In the genomic region with DNA sequence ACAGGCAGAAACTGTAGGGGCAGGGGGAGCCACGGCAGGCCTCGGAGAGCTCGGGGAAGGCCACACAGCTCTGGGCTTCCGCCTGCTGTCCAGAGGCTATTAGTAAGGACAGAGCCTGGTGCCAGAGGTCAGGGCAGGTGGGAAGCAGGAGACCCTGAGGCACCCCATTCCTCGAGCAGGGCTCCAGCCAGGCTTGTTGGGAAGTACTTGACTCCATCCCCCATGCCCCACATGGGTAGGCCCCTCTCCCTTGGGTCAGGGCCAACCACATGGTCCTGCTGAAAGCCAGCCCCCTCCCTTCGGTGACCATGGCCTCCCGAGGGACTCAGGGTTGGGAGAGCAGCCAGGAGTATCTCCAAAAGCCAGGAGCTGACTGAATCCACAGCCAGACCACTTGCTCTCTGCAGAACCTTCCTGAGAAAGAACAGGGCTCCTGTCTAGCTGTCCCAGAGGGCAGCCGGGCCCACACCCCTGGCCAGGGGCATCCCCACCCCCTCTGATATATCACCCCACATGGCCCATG, we compare ENCODE assay signal across 25 cellular contexts. TPM values are rescaled to one million over a fixed set of nuclear protein-coding genes. Genes with fewer than 3 reads are reported as not detected.
DNase-seq lines count a peak whose midpoint lies in the region; ATAC-seq, FAIRE-seq and TF ChIP-seq lines count a peak whose summit lies in the region.
"Had no signal": no experiment of that assay in that cellular context is flagged by ENCODE, and none has a peak within 500 bp of the region (broad histone marks: within the 10 kb centered on the region; RNA-seq: fewer than 3 reads in every experiment).

No MANE protein-coding gene starts in this region.

- H3K9ac ChIP-seq in mucosa of stomach (ENCODE audit: low read length), result peak overlapping the region; percentile 67

- H3K27me3 Mint-ChIP-seq in Caco-2 (ENCODE audit: insufficient read depth, unreplicated experiment), result no peaks in the 10 kb centered on the region
- H3K27me3 Mint-ChIP-seq: activated naive CD8-positive, alpha-beta T cell treated with anti-CD3 and anti-CD28 coated beads for 36 hours; CD4-positive, alpha-beta memory T cell; progenitor cell of endocrine pancreas had no signal

- BruUV-seq in Caco-2 (replicated peaks; lab: Mats Ljungman, UMichigan), result no TSS peak

- no peak for FAIRE-seq in A549 (lab: Jason Lieb, UNC)

- peak overlapping the region; percentile 13; the same call in 1 of the 3 replicates for H3K4me2 ChIP-seq in A549

- WGBS in A549 (ENCODE audit: missing lambda C conversion rate), result 87% methylated on average over 8 of the region's 8 CpGs

- no peak overlapping the region for H3K4me3 ChIP-seq in A549
- H3K4me3 ChIP-seq in Caco-2 (ENCODE audit: low read depth, low read length), result no peak overlapping the region
- no peak overlapping the region for H3K4me3 ChIP-seq in mucosa of stomach (ENCODE audit: low read length)
- H3K4me3 ChIP-seq: esophagus muscularis mucosa, suprapubic skin, vagina had no signal

- H3K9me3 ChIP-seq in A549 (no peaks in the 10 kb centered on the region), Caco-2 (no peaks in the 10 kb centered on the region), mucosa of stomach (ENCODE audit: control insufficient read depth, low read length) (no peaks in the 10 kb centered on the region)
- H3K9me3 ChIP-seq: esophagus muscularis mucosa, suprapubic skin, vagina had no signal

- no peaks in the 10 kb centered on the region for H3K9me3 Mint-ChIP-seq in Caco-2 (ENCODE audit: unreplicated experiment)
- H3K9me3 Mint-ChIP-seq in stimulated activated effector memory CD8-positive, alpha-beta T cell treated with anti-CD3 and anti-CD28 coated beads, Interleukin-12 subunit alpha, Interleukin-12 subunit beta, amount 100 ng/mL, for 72 hours, result no peaks in the 10 kb centered on the region
- H3K9me3 Mint-ChIP-seq: activated naive CD8-positive, alpha-beta T cell treated with anti-CD3 and anti-CD28 coated beads for 36 hours; activated T-helper 2 cell treated with anti-CD3 and anti-CD28 coated beads, Interferon-gamma antibody, Interleukin-2, Interleukin-4, amounts not matched to agents 10 μg/mL and 5 μg/mL and 100 μg/mL, durations not matched to agents 14 hours and 24 hours and 36 hours; CD4-positive, alpha-beta memory T cell; nephron progenitor cell had no signal

- TF ChIP-seq CTCF in A549 (IDR thresholded peaks at IDR 0.05) (no peak), Caco-2 (IDR thresholded peaks at IDR 0.05; ENCODE audit: insufficient read depth in 1 of 2, low read depth in 1 of 2, low read length in 1 of 2, severe bottlenecking in 1 of 2, unreplicated experiment in 1 of 2) (no peak)

- no peak for TF ChIP-seq RAD21 in A549 (conservative IDR thresholded peaks at IDR 0.05 in 1 of 2, IDR thresholded peaks at IDR 0.05 in 1 of 2)

- H3K27me3 ChIP-seq in Caco-2 (replicated peaks; ENCODE audit: control insufficient read depth, insufficient read depth, low read length), result no peaks in the 10 kb centered on the region
- H3K27me3 ChIP-seq in mucosa of stomach (ENCODE audit: control insufficient read depth, insufficient read depth, low read length), result no peaks in the 10 kb centered on the region
- H3K27me3 ChIP-seq: esophagus muscularis mucosa, suprapubic skin, vagina had no signal

- peak overlapping the region; percentile 94 to 98 for H3K27ac ChIP-seq in A549
- H3K27ac ChIP-seq: esophagus muscularis mucosa, suprapubic skin, vagina had no signal

- H3K4me1 ChIP-seq in A549, result peaks cover 92% of the 10 kb centered on the region
- peaks cover 65% of the 10 kb centered on the region for H3K4me1 ChIP-seq in Caco-2
- peaks cover 75% of the 10 kb centered on the region for H3K4me1 ChIP-seq in mucosa of stomach (ENCODE audit: control insufficient read depth, insufficient read depth, low read length)

- CTCF ChIA-PET in A549 (lab: Yijun Ruan, JAX) (no interaction called here), Caco-2 (lab: Charles Lee) (no interaction called here)

- DNase-seq in A549 (ENCODE audit: low read depth in 1 of 2, low spot score in 1 of 2), result no peak
- DNase-seq in Caco-2, result no peak
- DNase-seq in cardiac septum (ENCODE audit: low spot score), result peak; percentile 74
- DNase-seq in sciatic nerve (ENCODE audit: low spot score), result no peak
- no peak for DNase-seq in Ammon's horn (ENCODE audit: low spot score)
- no peak for DNase-seq in stimulated activated effector memory CD8-positive, alpha-beta T cell treated with anti-CD3 and anti-CD28 coated beads, Interleukin-12 subunit alpha, Interleukin-12 subunit beta, amount 100 ng/mL, for 72 hours (ENCODE audit: low spot score in 2 of 2)
- DNase-seq: activated CD4-positive, alpha-beta T cell treated with anti-CD3 and anti-CD28 coated beads for 48 hours; activated naive CD8-positive, alpha-beta T cell treated with anti-CD3 and anti-CD28 coated beads for 36 hours; CD4-positive, alpha-beta memory T cell; effector memory CD4-positive, alpha-beta T cell; GF-D8; KBM-7; NCI-H187; nephron progenitor cell; NK-92 treated with Interleukin-12 subunit alpha and Interleukin-12 subunit beta, amount 100 ng/mL, for 24 hours had no signal

- H3K36me3 Mint-ChIP-seq in Caco-2 (ENCODE audit: insufficient read depth, unreplicated experiment), result peaks cover 10% of the 10 kb centered on the region
- H3K36me3 Mint-ChIP-seq in stimulated activated effector memory CD8-positive, alpha-beta T cell treated with anti-CD3 and anti-CD28 coated beads, Interleukin-12 subunit alpha, Interleukin-12 subunit beta, amount 100 ng/mL, for 72 hours, result no peaks in the 10 kb centered on the region
- H3K36me3 Mint-ChIP-seq: activated naive CD8-positive, alpha-beta T cell treated with anti-CD3 and anti-CD28 coated beads for 36 hours; CD4-positive, alpha-beta memory T cell had no signal

- H3K27ac Mint-ChIP-seq in Caco-2 (ENCODE audit: unreplicated experiment), result peak overlapping the region; percentile 76
- H3K27ac Mint-ChIP-seq in stimulated activated effector memory CD8-positive, alpha-beta T cell treated with anti-CD3 and anti-CD28 coated beads, Interleukin-12 subunit alpha, Interleukin-12 subunit beta, amount 100 ng/mL, for 72 hours, result no peak overlapping the region
- H3K27ac Mint-ChIP-seq: activated naive CD8-positive, alpha-beta T cell treated with anti-CD3 and anti-CD28 coated beads for 36 hours; activated T-helper 2 cell treated with anti-CD3 and anti-CD28 coated beads, Interferon-gamma antibody, Interleukin-2, Interleukin-4, amounts not matched to agents 10 μg/mL and 5 μg/mL and 100 μg/mL, durations not matched to agents 14 hours and 24 hours and 36 hours; CD4-positive, alpha-beta memory T cell; nephron progenitor cell had no signal

- no peaks in the 10 kb centered on the region for H3K36me3 ChIP-seq in Caco-2 (ENCODE audit: control insufficient read depth, insufficient read depth, low read length)
- no peaks in the 10 kb centered on the region for H3K36me3 ChIP-seq in mucosa of stomach (ENCODE audit: control insufficient read depth, insufficient read depth, low read length)
- H3K36me3 ChIP-seq: esophagus muscularis mucosa, suprapubic skin, vagina had no signal

- intact Hi-C loops in Caco-2 (cut with micrococcal nuclease; ENCODE audit: unreplicated experiment) (no loop called here), cardiac septum (cut with DNase I) (no loop called here), sciatic nerve (cut with DNase I) (no loop called here)

- no peak overlapping the region for H3K4me3 Mint-ChIP-seq in Caco-2 (ENCODE audit: unreplicated experiment)
- no peak overlapping the region for H3K4me3 Mint-ChIP-seq in stimulated activated effector memory CD8-positive, alpha-beta T cell treated with anti-CD3 and anti-CD28 coated beads, Interleukin-12 subunit alpha, Interleukin-12 subunit beta, amount 100 ng/mL, for 72 hours
- H3K4me3 Mint-ChIP-seq: activated naive CD8-positive, alpha-beta T cell treated with anti-CD3 and anti-CD28 coated beads for 36 hours; CD4-positive, alpha-beta memory T cell; nephron progenitor cell had no signal

- no peak for TF ChIP-seq EP300 in A549 (IDR thresholded peaks at IDR 0.05)

- POLR2A ChIA-PET in A549 (lab: Yijun Ruan, JAX) (no interaction called here), Caco-2 (lab: Charles Lee) (no interaction called here)

- ATAC-seq in A549 (no peak), sciatic nerve (no peak)
- ATAC-seq in stimulated activated effector memory CD8-positive, alpha-beta T cell treated with anti-CD3 and anti-CD28 coated beads, Interleukin-12 subunit alpha, Interleukin-12 subunit beta, amount 100 ng/mL, for 72 hours, result no peak

- no peak for TF ChIP-seq POLR2A in A549 (IDR thresholded peaks at IDR 0.05; ENCODE audit: low read length)

- peaks cover 53% of the 10 kb centered on the region for H3K4me1 Mint-ChIP-seq in Caco-2 (ENCODE audit: low read depth, unreplicated experiment)
- H3K4me1 Mint-ChIP-seq in stimulated activated effector memory CD8-positive, alpha-beta T cell treated with anti-CD3 and anti-CD28 coated beads, Interleukin-12 subunit alpha, Interleukin-12 subunit beta, amount 100 ng/mL, for 72 hours, result no peaks in the 10 kb centered on the region
- H3K4me1 Mint-ChIP-seq: activated naive CD8-positive, alpha-beta T cell treated with anti-CD3 and anti-CD28 coated beads for 36 hours had no signal

TF ChIP-seq in A549, 52 proteins besides CTCF, POLR2A, EP300 and RAD21 (continues in another document):
- TF ChIP-seq HEYL (CRISPR knock-in tag; IDR thresholded peaks at IDR 0.05) (0 out of 2 replicates have a peak, but pooled peaks have one; percentile 17), ZFP36 (IDR thresholded peaks at IDR 0.05; ENCODE audit: borderline replicate concordance, partially characterized antibody) (no peak), FOXS1 (CRISPR knock-in tag; IDR thresholded peaks at IDR 0.05) (no peak)

RNA-seq across cellular contexts. Expression of a gene that starts 17.4 kb away (rescaled TPM):
- 147 and 200 TPM in 2 replicates for polyA plus RNA-seq in A549 (2011; rRNA removed)
- polyA plus RNA-seq in A549 (2012; cell fraction: cytosol; rRNA removed), result 170 and 183 TPM in 2 replicates
- 347 and 385 TPM in 2 replicates for polyA plus RNA-seq in A549 (2012; cell fraction: nucleus; rRNA removed)
- polyA plus RNA-seq in A549 (2017; fragmentation: RNase III; extraction: RNeasy Plus Mini Kit Qiagen cat#74134 plus additional on column Dnase treatment), result 192 to 240 TPM (median 228 TPM) in 3 replicates
- 215 and 250 TPM in 2 replicates for polyA minus RNA-seq in A549 (2011; rRNA and poly(A)+ RNA removed)
- total RNA-seq in Caco-2 (2022), result 284 and 311 TPM in 2 replicates
- total RNA-seq in cardiac septum, result 554 TPM
- 500 TPM for total RNA-seq in sciatic nerve

RNA-seq across cellular contexts. Expression of a gene that starts 52.9 kb away (rescaled TPM):
- polyA plus RNA-seq in A549 (2011; rRNA removed), result not detected in 2 replicates
- polyA plus RNA-seq in A549 (2012; cell fraction: cytosol; rRNA removed), result not detected in 2 replicates
- polyA plus RNA-seq in A549 (2012; cell fraction: nucleus; rRNA removed), result not detected in 2 replicates
- not detected in 3 replicates for polyA plus RNA-seq in A549 (2017; fragmentation: RNase III; extraction: RNeasy Plus Mini Kit Qiagen cat#74134 plus additional on column Dnase treatment)
- not detected in 2 replicates for polyA minus RNA-seq in A549 (2011; rRNA and poly(A)+ RNA removed)
- total RNA-seq in Caco-2 (2022), result not detected in 2 replicates
- total RNA-seq in cardiac septum, result not detected
- total RNA-seq in sciatic nerve, result not detected
- total RNA-seq: CD4-positive, alpha-beta memory T cell; mesenteric fat pad; progenitor cell of endocrine pancreas; SK-MEL-5; skeletal muscle tissue; T-helper 2 cell treated with Interferon-gamma antibody and Interleukin-4, amounts not matched to agents 100 ng/mL and 5 ng/mL, for 36 hours; vagina had no signal
